Comparison of ENCODE assay signal across 27 cellular contexts in the genomic region with DNA sequence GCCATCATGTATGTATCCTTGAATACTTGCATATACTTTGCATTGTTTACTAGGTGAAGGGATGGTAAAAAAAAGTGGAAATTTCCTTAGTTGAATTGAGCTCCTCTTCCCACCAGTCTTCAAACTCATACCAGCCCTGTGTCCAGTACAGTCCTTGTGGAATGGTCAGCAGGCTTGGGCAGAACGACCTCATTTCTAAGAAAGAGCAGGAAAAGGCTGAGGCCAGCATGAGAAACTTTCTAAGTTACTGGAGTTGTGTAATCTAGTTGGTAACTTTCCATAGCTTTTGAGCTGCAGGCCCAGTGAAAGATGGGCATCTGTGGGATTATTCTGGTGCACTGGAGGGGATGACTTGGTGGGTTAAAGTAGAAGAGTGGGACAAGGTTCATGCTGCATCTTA.
"Had no signal": no experiment of that assay in that cellular context is flagged by ENCODE, and none has a peak within 500 bp of the region (broad histone marks: within the 10 kb centered on the region; RNA-seq: fewer than 3 reads in every experiment).

No MANE protein-coding gene starts in this region.

- H3K27ac ChIP-seq: heart right ventricle, sigmoid colon, upper lobe of right lung, WERI-Rb-1 had no signal

- H3K4me3 ChIP-seq: heart right ventricle, mucosa of descending colon, sigmoid colon, upper lobe of right lung had no signal

- H3K4me1 ChIP-seq: heart right ventricle, sigmoid colon, upper lobe of right lung had no signal

- H3K4me3 Mint-ChIP-seq: activated CD4-positive, alpha-beta T cell treated with anti-CD3 and anti-CD28 coated beads, Interleukin-2, amount 10 ng/mL, durations not matched to agents 7 days and 5 days; activated CD8-positive, alpha-beta memory T cell treated with anti-CD3 and anti-CD28 coated beads, Interleukin-2, amount 10 ng/mL, durations not matched to agents 7 days and 5 days; activated CD8-positive, alpha-beta T cell treated with anti-CD3 and anti-CD28 coated beads for 36 hours; activated naive CD8-positive, alpha-beta T cell treated with anti-CD3 and anti-CD28 coated beads, Interleukin-2, amount 50 U/mL, for 24 hours; naive B cell had no signal

- H3K27me3 Mint-ChIP-seq: activated CD4-positive, alpha-beta T cell treated with anti-CD3 and anti-CD28 coated beads, Interleukin-2, amount 10 ng/mL, durations not matched to agents 7 days and 5 days; activated CD8-positive, alpha-beta memory T cell treated with anti-CD3 and anti-CD28 coated beads, Interleukin-2, amount 10 ng/mL, durations not matched to agents 7 days and 5 days; naive B cell had no signal

- DNase-seq: activated CD4-positive, alpha-beta T cell treated with anti-CD3 and anti-CD28 coated beads, Interleukin-2, amount 10 ng/mL, durations not matched to agents 7 days and 5 days; activated CD4-positive, CD25-positive, alpha-beta regulatory T cell treated with anti-CD3 and anti-CD28 coated beads, Interleukin-2, amount 50 U/mL, for 72 hours; activated CD8-positive, alpha-beta memory T cell treated with anti-CD3 and anti-CD28 coated beads, Interleukin-2, amount 10 ng/mL, durations not matched to agents 7 days and 5 days; activated CD8-positive, alpha-beta T cell treated with anti-CD3 and anti-CD28 coated beads for 36 hours; activated gamma-delta T cell; activated naive CD4-positive, alpha-beta T cell treated with anti-CD3 and anti-CD28 coated beads, Interleukin-2, amount 50 U/mL, for 16 hours; activated naive CD8-positive, alpha-beta T cell treated with anti-CD3 and anti-CD28 coated beads, Interleukin-2, amount 50 U/mL, for 24 hours; activated T-cell treated with anti-CD3 and anti-CD28 coated beads for 4 hours; aorta; cerebellar nuclear complex; erythroblast; foreskin fibroblast; heart right ventricle; left colon; mesendoderm; mucosa of descending colon; naive B cell; nucleus accumbens; sigmoid colon; stimulated activated CD4-positive, alpha-beta T cell treated with anti-CD3 and anti-CD28 coated beads, Interleukin-4, amount 100 ng/mL, for 24 hours; stimulated activated naive CD4-positive, alpha-beta T cell treated with Interleukin-2 at 50 U/mL for 16 hours; T-helper 1 cell; upper lobe of right lung; WERI-Rb-1 had no signal

- H3K4me1 Mint-ChIP-seq: activated CD4-positive, alpha-beta T cell treated with anti-CD3 and anti-CD28 coated beads, Interleukin-2, amount 10 ng/mL, durations not matched to agents 7 days and 5 days; activated CD8-positive, alpha-beta memory T cell treated with anti-CD3 and anti-CD28 coated beads, Interleukin-2, amount 10 ng/mL, durations not matched to agents 7 days and 5 days; activated naive CD8-positive, alpha-beta T cell treated with anti-CD3 and anti-CD28 coated beads, Interleukin-2, amount 50 U/mL, for 24 hours; naive B cell had no signal

- H3K27ac Mint-ChIP-seq: activated CD4-positive, alpha-beta T cell treated with anti-CD3 and anti-CD28 coated beads, Interleukin-2, amount 10 ng/mL, durations not matched to agents 7 days and 5 days; activated CD8-positive, alpha-beta memory T cell treated with anti-CD3 and anti-CD28 coated beads, Interleukin-2, amount 10 ng/mL, durations not matched to agents 7 days and 5 days; activated CD8-positive, alpha-beta T cell treated with anti-CD3 and anti-CD28 coated beads for 36 hours; activated naive CD8-positive, alpha-beta T cell treated with anti-CD3 and anti-CD28 coated beads, Interleukin-2, amount 50 U/mL, for 24 hours; naive B cell had no signal

- H3K27me3 ChIP-seq: sigmoid colon, upper lobe of right lung had no signal

- H3K9me3 Mint-ChIP-seq: activated CD4-positive, alpha-beta T cell treated with anti-CD3 and anti-CD28 coated beads, Interleukin-2, amount 10 ng/mL, durations not matched to agents 7 days and 5 days; activated CD8-positive, alpha-beta T cell treated with anti-CD3 and anti-CD28 coated beads for 36 hours; activated naive CD8-positive, alpha-beta T cell treated with anti-CD3 and anti-CD28 coated beads, Interleukin-2, amount 50 U/mL, for 24 hours had no signal

- H3K36me3 Mint-ChIP-seq: activated CD8-positive, alpha-beta memory T cell treated with anti-CD3 and anti-CD28 coated beads, Interleukin-2, amount 10 ng/mL, durations not matched to agents 7 days and 5 days; naive B cell had no signal

- FAIRE-seq: bronchial epithelial cell, keratinocyte, TTC549 had no signal

- H3K36me3 ChIP-seq: heart right ventricle, sigmoid colon, upper lobe of right lung, WERI-Rb-1 had no signal

- H3K9me3 ChIP-seq: heart right ventricle, mucosa of descending colon, sigmoid colon, upper lobe of right lung had no signal
